ENCODE assay signal across 8 cellular contexts in genomic region chr2:176188218-176188968, GRCh38.
DNase-seq lines count a peak whose midpoint lies in the region.

Gene HOXD1 (plus strand): TSS chr2:176188668. CDS start chr2:176188802, 134 bp downstream.

- no peaks in the 10 kb centered on the region for H3K36me3 ChIP-seq in adipocyte (ENCODE audit: control insufficient read depth, insufficient read depth, low read length, severe bottlenecking)

- no peaks in the 10 kb centered on the region for H3K9me3 ChIP-seq in adipocyte (ENCODE audit: control insufficient read depth, low read length)

- H3K4me3 ChIP-seq in adipocyte (ENCODE audit: low read length) = peak within 1 kb of the TSS; percentile 86

- H3K27me3 Mint-ChIP-seq in T-helper 2 cell treated with Interferon-gamma antibody and Interleukin-4, amounts not matched to agents 5 μg/mL and 100 μg/mL, for 36 hours (ENCODE audit: low read depth) = peaks cover 80% of the 10 kb centered on the region

- no peak within 1 kb of the TSS for H3K27ac Mint-ChIP-seq in T-helper 2 cell treated with Interferon-gamma antibody and Interleukin-4, amounts not matched to agents 5 μg/mL and 100 μg/mL, for 36 hours

- peak within 1 kb of the TSS; percentile 76 for H3K4me3 Mint-ChIP-seq in T-helper 2 cell treated with Interferon-gamma antibody and Interleukin-4, amounts not matched to agents 5 μg/mL and 100 μg/mL, for 36 hours

- H3K9ac ChIP-seq in adipocyte (ENCODE audit: low read length) = peak within 1 kb of the TSS; percentile 71

- DNase-seq in T-helper 2 cell treated with Interferon-gamma antibody and Interleukin-4, amounts not matched to agents 5 μg/mL and 100 μg/mL, for 36 hours (ENCODE audit: low spot score) = no peak
- no peak for DNase-seq in T-helper 2 cell
- DNase-seq in NCI-H1417 (lab: John Stamatoyannopoulos, UW) = peak; percentile 67 to 90 (median 89)
- peak; percentile 20 for DNase-seq in adipocyte (ENCODE audit: low read depth)
- peak; percentile 56 for DNase-seq in hepatic stellate cell (ENCODE audit: low spot score)
- peak; percentile 71 for DNase-seq in putamen (ENCODE audit: low spot score)
- DNase-seq in DMS114 treated with DMSO at 0.1 percent for 48 hours (lab: John Stamatoyannopoulos, UW; ENCODE audit: unreplicated experiment) = no peak
- DNase-seq in OCI-M1 (lab: John Stamatoyannopoulos, UW) = no peak

- H3K36me3 Mint-ChIP-seq in T-helper 2 cell treated with Interferon-gamma antibody and Interleukin-4, amounts not matched to agents 5 μg/mL and 100 μg/mL, for 36 hours (ENCODE audit: low read depth) = no peaks in the 10 kb centered on the region

- H3K27me3 ChIP-seq in adipocyte (replicated peaks; ENCODE audit: control insufficient read depth, insufficient read depth, low read length) = peaks cover 18% of the 10 kb centered on the region

- no peaks in the 10 kb centered on the region for H3K9me3 Mint-ChIP-seq in T-helper 2 cell treated with Interferon-gamma antibody and Interleukin-4, amounts not matched to agents 5 μg/mL and 100 μg/mL, for 36 hours

- peaks cover 5% of the 10 kb centered on the region for H3K4me1 ChIP-seq in adipocyte (ENCODE audit: control insufficient read depth, insufficient read depth, low read length)

- H3K4me1 Mint-ChIP-seq in T-helper 2 cell treated with Interferon-gamma antibody and Interleukin-4, amounts not matched to agents 5 μg/mL and 100 μg/mL, for 36 hours (ENCODE audit: low read depth) = peaks cover 10% of the 10 kb centered on the region

Comparison
In these comparisons a context has a peak if more than half of its experiments do, and no peak if none do; other contexts are left out.
1. DNase-seq: peak in NCI-H1417 (3 of 3), adipocyte (single experiment), hepatic stellate cell (single experiment) and putamen (single experiment); none in T-helper 2 cell treated with Interferon-gamma antibody and Interleukin-4, amounts not matched to agents 5 μg/mL and 100 μg/mL, for 36 hours (single experiment), T-helper 2 cell (0 of 5), DMS114 treated with DMSO at 0.1 percent for 48 hours (single experiment) and OCI-M1 (single experiment).